Comparison of ENCODE assay signal across 1 cellular context in genomic region chr13:91078093-91078679, GRCh38.
TF ChIP-seq lines count a peak whose summit lies in the region.

No MANE protein-coding gene starts in this region.

TF ChIP-seq in endothelial cell of umbilical vein, 7 proteins besides CTCF, POLR2A, EP300 and RAD21 (continued from another document):
- TF ChIP-seq MAX (IDR thresholded peaks at IDR 0.05; ENCODE audit: insufficient read depth, insufficient read length) (no peak), MYC (IDR thresholded peaks at IDR 0.05; ENCODE audit: low read depth, low read length) (no peak), EZH2 (IDR thresholded peaks at IDR 0.05; ENCODE audit: borderline replicate concordance, low read depth, low read length, severe bottlenecking) (no peak), POLR2AphosphoS5 (IDR thresholded peaks at IDR 0.05; ENCODE audit: insufficient read depth, low read depth, low read length) (no peak), FOS (IDR thresholded peaks at IDR 0.05; ENCODE audit: borderline replicate concordance, insufficient read depth, low read length) (no peak), JUN (IDR thresholded peaks at IDR 0.05; ENCODE audit: borderline replicate concordance, insufficient read depth, insufficient read length, low read depth) (no peak)
